ENCODE assay signal across 9 cellular contexts in the genomic region with DNA sequence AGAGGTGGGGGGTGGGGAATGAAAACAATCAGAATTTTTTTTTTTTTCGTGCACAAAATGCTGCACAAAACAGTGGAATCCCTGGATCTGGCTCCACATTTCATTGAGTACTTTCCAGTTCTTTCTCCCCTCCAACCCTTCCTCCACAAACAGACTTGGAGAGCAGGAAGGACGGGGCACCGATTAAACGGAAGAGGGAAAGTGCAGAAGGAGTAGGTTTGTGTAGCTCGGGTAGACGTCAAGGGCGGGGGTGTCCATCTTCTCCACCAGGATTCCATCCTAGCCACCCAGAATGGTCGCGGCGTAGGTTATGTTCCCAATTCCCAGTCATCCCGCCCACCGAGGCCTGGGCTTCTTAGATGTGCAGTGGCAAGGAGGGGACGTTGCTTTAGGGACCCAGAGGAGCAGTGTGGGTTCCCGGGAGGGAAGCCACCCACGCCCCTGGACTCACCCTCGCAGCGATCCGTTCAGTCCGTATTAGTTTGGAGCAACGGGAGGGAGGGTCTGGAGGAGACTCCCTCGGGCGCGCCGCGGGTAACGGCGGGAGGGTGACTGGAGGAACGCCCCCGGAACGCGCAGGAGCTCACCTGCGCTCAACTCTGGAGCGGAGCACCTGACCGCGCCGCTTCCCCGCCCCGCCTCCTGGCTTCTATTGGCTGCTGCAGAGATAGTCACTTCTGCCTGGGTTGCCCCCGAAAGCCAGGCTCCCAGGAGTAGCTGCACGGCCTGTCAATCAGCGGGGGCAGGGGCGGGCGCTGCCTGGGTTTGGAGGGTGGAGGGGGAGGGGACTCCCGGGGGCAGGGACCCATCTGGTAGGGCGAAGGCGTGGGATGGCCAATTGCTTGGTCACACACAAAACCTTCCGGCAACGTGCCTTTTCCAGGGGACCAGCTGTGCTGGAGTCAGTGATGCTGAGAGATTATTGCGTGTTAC.
DNase-seq lines count a peak whose midpoint lies in the region; ATAC-seq and TF ChIP-seq lines count a peak whose summit lies in the region.
"Had no signal": no experiment of that assay in that cellular context is flagged by ENCODE, and none has a peak within 500 bp of the region (broad histone marks: within the 10 kb centered on the region; RNA-seq: fewer than 3 reads in every experiment).

A gene with protein sequence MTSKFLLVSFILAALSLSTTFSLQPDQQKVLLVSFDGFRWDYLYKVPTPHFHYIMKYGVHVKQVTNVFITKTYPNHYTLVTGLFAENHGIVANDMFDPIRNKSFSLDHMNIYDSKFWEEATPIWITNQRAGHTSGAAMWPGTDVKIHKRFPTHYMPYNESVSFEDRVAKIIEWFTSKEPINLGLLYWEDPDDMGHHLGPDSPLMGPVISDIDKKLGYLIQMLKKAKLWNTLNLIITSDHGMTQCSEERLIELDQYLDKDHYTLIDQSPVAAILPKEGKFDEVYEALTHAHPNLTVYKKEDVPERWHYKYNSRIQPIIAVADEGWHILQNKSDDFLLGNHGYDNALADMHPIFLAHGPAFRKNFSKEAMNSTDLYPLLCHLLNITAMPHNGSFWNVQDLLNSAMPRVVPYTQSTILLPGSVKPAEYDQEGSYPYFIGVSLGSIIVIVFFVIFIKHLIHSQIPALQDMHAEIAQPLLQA (minus strand): TSS at position 624 of the 933 bp plus-strand sequence. CDS start 2,718 bp downstream, outside the sequence.

- H3K9ac ChIP-seq in mucosa of stomach (ENCODE audit: low read length): peak within 1 kb of the TSS; percentile 67
- H3K9ac ChIP-seq: BLaER1 had no signal

- TF ChIP-seq POLR2A in erythroblast (IDR thresholded peaks at IDR 0.05; ENCODE audit: low read length): no peak

- no peaks in the 10 kb centered on the region for H3K36me3 ChIP-seq in mucosa of stomach (ENCODE audit: control insufficient read depth, insufficient read depth, low read length)
- H3K36me3 ChIP-seq: BLaER1 had no signal

- H3K9me3 ChIP-seq in mucosa of stomach (ENCODE audit: control insufficient read depth, low read length): no peaks in the 10 kb centered on the region

- peak; percentile 69 for ATAC-seq in HG03095 (IDR thresholded peaks at IDR 0.05; ENCODE audit: unreplicated experiment)

- DNase-seq in SIG-M5 treated with dmso at 0.1 percent for 504 hours (lab: John Stamatoyannopoulos, UW; ENCODE audit: unreplicated experiment) (peak; percentile 24), SIG-M5 (lab: John Stamatoyannopoulos, UW) (no peak), NCI-H510A (lab: John Stamatoyannopoulos, UW) (peak; percentile 99), activated T-cell treated with anti-CD3 and anti-CD28 coated beads for 24 hours (ENCODE audit: low read depth) (peak; percentile 58), erythroblast (lab: John Stamatoyannopoulos, UW) (peak; percentile 32 to 47)
- DNase-seq in stimulated activated CD8-positive, alpha-beta memory T cell treated with anti-CD3 and anti-CD28 coated beads, Interleukin-4, amount 100 ng/mL, for 1 hour (ENCODE audit: low read depth in 2 of 2, low spot score in 1 of 2): peak; percentile 57 to 60

- H3K4me1 ChIP-seq in mucosa of stomach (ENCODE audit: control insufficient read depth, insufficient read depth, low read length): peaks cover 8% of the 10 kb centered on the region
- H3K4me1 ChIP-seq: BLaER1 had no signal

- peak within 1 kb of the TSS; percentile 76 for H3K4me3 ChIP-seq in mucosa of stomach (ENCODE audit: low read length)
- H3K4me3 ChIP-seq: BLaER1 had no signal

- H3K27me3 ChIP-seq in mucosa of stomach (ENCODE audit: control insufficient read depth, insufficient read depth, low read length): no peaks in the 10 kb centered on the region
- H3K27me3 ChIP-seq: BLaER1 had no signal
